ENCODE assay signal across 8 cellular contexts in genomic region chr11:110295487-110296225, GRCh38. TPM values are rescaled to one million over a fixed set of nuclear protein-coding genes. Genes with fewer than 3 reads are reported as not detected.
DNase-seq lines count a peak whose midpoint lies in the region; ATAC-seq lines count a peak whose summit lies in the region.

No MANE protein-coding gene starts in this region.

- H3K4me3 ChIP-seq in muscle layer of colon (ENCODE audit: low read depth in 1 of 2, low read length in 2 of 2) = peak overlapping the region; percentile 77 to 94

- ATAC-seq in GM18520 (IDR thresholded peaks at IDR 0.05; ENCODE audit: unreplicated experiment) = peak; percentile 40
- ATAC-seq in HG03045 (IDR thresholded peaks at IDR 0.05; ENCODE audit: unreplicated experiment) = peak; percentile 65
- ATAC-seq in esophagus mucosa = peak; percentile 51
- peak; percentile 63 for ATAC-seq in stimulated activated naive CD8-positive, alpha-beta T cell treated with anti-CD3 and anti-CD28 coated beads, Interleukin-15, Interleukin-2, amounts not matched to agents 100 U/mL and 50 U/mL, for 24 hours

- H3K4me1 ChIP-seq in muscle layer of colon (ENCODE audit: insufficient read depth, low read length) = peaks cover 24% of the 10 kb centered on the region

- H3K9me3 ChIP-seq in muscle layer of colon (ENCODE audit: low read length) = no peaks in the 10 kb centered on the region

- no peaks in the 10 kb centered on the region for H3K27me3 ChIP-seq in muscle layer of colon (ENCODE audit: control insufficient read depth in 1 of 2, insufficient read depth in 2 of 2, low read length in 2 of 2)

- H3K27ac ChIP-seq in muscle layer of colon (ENCODE audit: low read depth, low read length) = peak overlapping the region; percentile 81

- no peaks in the 10 kb centered on the region for H3K36me3 ChIP-seq in muscle layer of colon (ENCODE audit: insufficient read depth, low read length)

- DNase-seq in A172 (ENCODE audit: low spot score) (peak; percentile 16), NCI-H510A (lab: John Stamatoyannopoulos, UW) (peak; percentile 28)
- DNase-seq in activated CD8-positive, alpha-beta memory T cell treated with anti-CD3 and anti-CD28 coated beads, Interleukin-2, amount 50 U/mL, for 48 hours = peak; percentile 79
- DNase-seq in stimulated activated naive CD8-positive, alpha-beta T cell treated with anti-CD3 and anti-CD28 coated beads, Interleukin-15, Interleukin-2, amounts not matched to agents 100 U/mL and 50 U/mL, for 24 hours = peak; percentile 67

- H3K9ac ChIP-seq in muscle layer of colon (ENCODE audit: low read length) = peak overlapping the region; percentile 86

RNA-seq across cellular contexts. Expression of gene RDX, which starts 0.8 kb away (rescaled TPM):
- total RNA-seq in A172 (2014; rRNA removed; shearing (Covaris generic)) = 69.4 and 133 TPM in 2 replicates
- total RNA-seq in esophagus mucosa = 54.2 TPM

Comparison
In these comparisons a context has a peak if more than half of its experiments do, and no peak if none do; other contexts are left out.
1. Peak in every context shown above with its lines: DNase-seq, ATAC-seq, H3K4me3 ChIP-seq and H3K27ac ChIP-seq.
2. DNase-seq: peak in every context shown above with its lines; median percentile 79 in activated CD8-positive, alpha-beta memory T cell treated with anti-CD3 and anti-CD28 coated beads, Interleukin-2, amount 50 U/mL, for 48 hours; 67 in stimulated activated naive CD8-positive, alpha-beta T cell treated with anti-CD3 and anti-CD28 coated beads, Interleukin-15, Interleukin-2, amounts not matched to agents 100 U/mL and 50 U/mL, for 24 hours; 28 in NCI-H510A; 16 in A172.